Comparison of ENCODE assay signal across 10 cellular contexts in the genomic region with DNA sequence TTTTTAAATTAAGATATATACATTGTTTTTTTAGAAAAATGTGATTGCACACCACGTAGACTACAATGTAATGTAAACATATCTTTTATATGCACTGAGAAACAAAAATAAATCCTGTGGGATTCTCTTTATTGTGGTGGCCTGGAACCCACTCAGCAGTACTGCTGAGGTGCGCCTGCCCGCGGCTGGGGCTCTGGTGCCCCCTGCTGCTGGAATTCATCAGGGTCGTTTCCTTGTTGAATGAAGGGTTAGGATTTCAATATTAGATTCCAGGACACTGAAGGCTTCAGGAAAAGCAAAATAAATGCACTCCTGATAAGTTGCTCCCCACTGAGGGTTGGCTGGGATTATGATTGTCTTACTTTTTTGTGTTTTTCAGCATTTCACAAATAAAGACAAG.
DNase-seq lines count a peak whose midpoint lies in the region; ATAC-seq and TF ChIP-seq lines count a peak whose summit lies in the region.
"Had no signal": no experiment of that assay in that cellular context is flagged by ENCODE, and none has a peak within 500 bp of the region (broad histone marks: within the 10 kb centered on the region; RNA-seq: fewer than 3 reads in every experiment).

No MANE protein-coding gene starts in this region.

- POLR2A ChIA-PET in A673 (lab: Charles Lee; ENCODE audit: low non-redundant PET) = no interaction called here

- CTCF ChIA-PET in A673 (lab: Charles Lee) = no interaction called here

- no peaks in the 10 kb centered on the region for H3K4me1 ChIP-seq in A673 (ENCODE audit: insufficient read depth, low read length, poor library complexity, severe bottlenecking)
- 0 out of 2 replicates have a peak, but pooled peaks cover 6% of the 10 kb centered on the region for H3K4me1 ChIP-seq in GM23248 (ENCODE audit: insufficient read depth)

- no peaks in the 10 kb centered on the region; the same call in 1 of the 2 replicates for H3F3A ChIP-seq in GM23248 (ENCODE audit: insufficient read depth)

- H3K36me3 ChIP-seq in A673 (ENCODE audit: insufficient read depth, low read length, poor library complexity, severe bottlenecking) (no peaks in the 10 kb centered on the region), GM23248 (ENCODE audit: low read depth) (no peaks in the 10 kb centered on the region)
- H3K36me3 ChIP-seq: MG63 had no signal

- H3K9me2 ChIP-seq in GM23248 (ENCODE audit: insufficient read depth) = no peaks in the 10 kb centered on the region

- H2AFZ ChIP-seq in GM23248 = no peak overlapping the region

- H3K9ac ChIP-seq in GM23248 = no peak overlapping the region

- H3K27me3 ChIP-seq in A673 (replicated peaks; ENCODE audit: insufficient read depth, low read depth, low read length, poor library complexity) (no peaks in the 10 kb centered on the region), GM23248 (replicated peaks; ENCODE audit: insufficient read depth) (no peaks in the 10 kb centered on the region)
- H3K27me3 ChIP-seq: MG63 had no signal

- H3K4me3 ChIP-seq in A673 (ENCODE audit: low read depth, low read length, poor library complexity, severe bottlenecking) (no peak overlapping the region), GM23248 (no peak overlapping the region)
- H3K4me3 ChIP-seq: MG63 had no signal

- H4K20me1 ChIP-seq in GM23248 (ENCODE audit: insufficient read depth) = no peaks in the 10 kb centered on the region

- intact Hi-C loops in A673 (cut with micrococcal nuclease; ENCODE audit: unreplicated experiment) = loop anchor here (5.0 kb wide), 2 partner anchors 618 to 753 kb away; no protein-coding TSS in a partner anchor

- in situ Hi-C loops in GM23248 (cut with MboI) = loop anchor here (10.0 to 25.0 kb wide), 2 partner anchors 623 to 750 kb away; no protein-coding TSS in a partner anchor

- H3K79me2 ChIP-seq in GM23248 (ENCODE audit: insufficient read depth) = no peaks in the 10 kb centered on the region

- DNase-seq in A673 (ENCODE audit: low spot score) = peak; percentile 35
- DNase-seq in GM23248 = peak; percentile 9
- DNase-seq in glomerular visceral epithelial cell (ENCODE audit: extremely low spot score) = peak; percentile 4
- no peak for DNase-seq in NCI-H128 (lab: John Stamatoyannopoulos, UW; ENCODE audit: unreplicated experiment)
- DNase-seq in amygdala (lab: John Stamatoyannopoulos, UW) = no peak
- no peak for DNase-seq in SW 1271 (lab: John Stamatoyannopoulos, UW)
- DNase-seq: activated effector memory CD4-positive, alpha-beta T cell treated with Interleukin-2 at 50 U/mL for 16 hours; MG63 had no signal

- TF ChIP-seq CTCF in A673 (conservative IDR thresholded peaks at IDR 0.05; ENCODE audit: low read depth, low read length) = peak; percentile 66
- peak; percentile 56 for TF ChIP-seq CTCF in VCaP (conservative IDR thresholded peaks at IDR 0.05)

- H3K27ac ChIP-seq in A673 (ENCODE audit: low read depth, low read length, poor library complexity, severe bottlenecking) (no peak overlapping the region), GM23248 (no peak overlapping the region), VCaP (no peak overlapping the region)

- ATAC-seq in GM19395 (IDR thresholded peaks at IDR 0.05; ENCODE audit: unreplicated experiment) = no peak

- H3K4me2 ChIP-seq in GM23248 (ENCODE audit: unreplicated experiment) = no peak overlapping the region

- H3K9me3 ChIP-seq in A673 (ENCODE audit: low read depth, low read length, poor library complexity, severe bottlenecking) = no peaks in the 10 kb centered on the region
- H3K9me3 ChIP-seq in GM23248 (ENCODE audit: low read depth) = no peaks in the 10 kb centered on the region
- H3K9me3 ChIP-seq: MG63 had no signal

- 22 to 23% methylated on average over 5 of the region's 5 CpGs for WGBS in GM23248 (ENCODE audit: low coverage in 1 of 2, low lambda C conversion rate in 2 of 2, missing lambda C conversion rate in 2 of 2), 2 experiments

- no TSS peak for BruUV-seq in A673 (replicated peaks; lab: Mats Ljungman, UMichigan)

Comparison
In these comparisons a context has a peak if more than half of its experiments do, and no peak if none do; other contexts are left out.
1. DNase-seq: peak in A673 (single experiment), GM23248 (single experiment) and glomerular visceral epithelial cell (single experiment); none in NCI-H128 (single experiment), amygdala (0 of 56) and SW 1271 (0 of 2).